In the genomic region with DNA sequence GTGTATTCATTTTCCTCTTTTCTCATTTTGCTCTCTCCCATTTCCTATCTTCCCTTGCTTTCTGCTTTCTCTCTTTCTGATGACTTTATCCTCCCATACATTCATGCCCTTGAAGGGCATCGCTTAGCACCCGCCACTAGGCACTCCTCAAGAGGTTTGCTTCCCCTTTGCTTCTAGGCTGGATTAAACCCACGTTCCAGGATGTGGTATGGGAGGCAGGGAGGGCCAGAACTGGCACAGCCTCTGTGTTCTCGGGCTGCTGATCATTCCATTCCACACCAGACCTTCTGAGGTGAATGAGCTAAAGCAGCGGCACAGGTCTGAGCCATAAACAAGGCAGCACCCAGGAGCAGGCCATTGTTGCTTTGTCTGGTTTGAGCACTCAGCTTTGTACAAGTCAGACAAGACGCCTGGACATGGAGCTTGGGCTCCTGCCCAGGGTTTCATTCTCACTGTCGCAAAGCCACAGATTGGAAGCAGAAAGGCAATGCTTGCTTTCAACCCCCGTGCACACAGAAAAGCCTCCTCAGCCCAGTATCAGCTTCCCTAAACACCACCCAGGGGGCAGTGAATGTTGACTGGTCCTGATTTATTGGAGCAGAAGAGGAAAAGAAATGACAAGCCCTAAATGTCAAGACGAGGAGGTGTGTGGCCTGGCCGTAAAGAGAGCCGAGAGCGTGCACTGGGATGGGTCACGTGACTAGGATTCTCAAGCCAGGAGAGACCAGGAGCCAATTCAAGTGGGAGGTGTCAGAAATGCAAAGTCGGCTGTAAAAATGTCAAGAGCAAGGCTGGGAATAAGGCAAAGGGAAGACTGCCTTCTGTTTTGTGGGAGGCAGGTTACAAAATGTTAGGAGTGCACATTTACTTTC, we compare ENCODE assay signal across 8 cellular contexts.
DNase-seq lines count a peak whose midpoint lies in the region; TF ChIP-seq lines count a peak whose summit lies in the region.

No MANE protein-coding gene starts in this region.

- peak overlapping the region in 1 of 2 donors; percentile 19 for H3K4me3 ChIP-seq in vagina

- H3K36me3 Mint-ChIP-seq in nephron (ENCODE audit: low read depth), result no peaks in the 10 kb centered on the region
- no peaks in the 10 kb centered on the region for H3K36me3 Mint-ChIP-seq in activated T-helper 1 cell treated with anti-CD3 and anti-CD28 coated beads, Interleukin-12 subunit alpha, Interleukin-12 subunit beta, Interleukin-2, Interleukin-4 antibody, amounts not matched to agents 30 ng/mL and 10 ng/mL and 1 ng/mL, durations not matched to agents 14 hours and 24 hours and 36 hours (ENCODE audit: low read depth)

- peak; percentile 37 for DNase-seq in NCI-H1092 treated with DMSO at 0.1 percent for 48 hours (lab: John Stamatoyannopoulos, UW)
- DNase-seq in NCI-H1092 (lab: John Stamatoyannopoulos, UW), result no peak
- peak; percentile 28 for DNase-seq in fibroblast of gingiva (ENCODE audit: low read depth)
- DNase-seq in vagina (ENCODE audit: extremely low spot score in 2 of 2), result no peak
- DNase-seq in activated T-helper 1 cell treated with anti-CD3 and anti-CD28 coated beads, Interleukin-12 subunit alpha, Interleukin-12 subunit beta, Interleukin-2, Interleukin-4 antibody, amounts not matched to agents 30 ng/mL and 10 ng/mL and 1 ng/mL, durations not matched to agents 14 hours and 24 hours and 36 hours (ENCODE audit: low spot score), result no peak
- DNase-seq in hepatic stellate cell (ENCODE audit: low spot score), result no peak
- no peak for DNase-seq in NCI-H1048 (lab: John Stamatoyannopoulos, UW)

- TF ChIP-seq POLR2A in vagina (IDR thresholded peaks at IDR 0.05), result no peak

- H3K4me3 Mint-ChIP-seq in nephron, result peak overlapping the region; percentile 42 to 70 (median 63)
- no peak overlapping the region for H3K4me3 Mint-ChIP-seq in activated T-helper 1 cell treated with anti-CD3 and anti-CD28 coated beads, Interleukin-12 subunit alpha, Interleukin-12 subunit beta, Interleukin-2, Interleukin-4 antibody, amounts not matched to agents 30 ng/mL and 10 ng/mL and 1 ng/mL, durations not matched to agents 14 hours and 24 hours and 36 hours

- H3K4me1 ChIP-seq in vagina, result peaks cover 23% of the 10 kb centered on the region

- peak overlapping the region; percentile 43 for H3K27ac ChIP-seq in vagina

- H3K27me3 Mint-ChIP-seq in nephron (ENCODE audit: low read depth), result peaks cover 9% of the 10 kb centered on the region
- no peaks in the 10 kb centered on the region for H3K27me3 Mint-ChIP-seq in activated T-helper 1 cell treated with anti-CD3 and anti-CD28 coated beads, Interleukin-12 subunit alpha, Interleukin-12 subunit beta, Interleukin-2, Interleukin-4 antibody, amounts not matched to agents 30 ng/mL and 10 ng/mL and 1 ng/mL, durations not matched to agents 14 hours and 24 hours and 36 hours (ENCODE audit: insufficient read depth)

- H3K4me1 Mint-ChIP-seq in nephron, result peaks cover 61% of the 10 kb centered on the region
- H3K4me1 Mint-ChIP-seq in activated T-helper 1 cell treated with anti-CD3 and anti-CD28 coated beads, Interleukin-12 subunit alpha, Interleukin-12 subunit beta, Interleukin-2, Interleukin-4 antibody, amounts not matched to agents 30 ng/mL and 10 ng/mL and 1 ng/mL, durations not matched to agents 14 hours and 24 hours and 36 hours (ENCODE audit: low read depth), result no peaks in the 10 kb centered on the region

- H3K36me3 ChIP-seq in vagina, result no peaks in the 10 kb centered on the region

- H3K27ac Mint-ChIP-seq in nephron, result peak overlapping the region; percentile 73 to 94 (median 85)
- no peak overlapping the region for H3K27ac Mint-ChIP-seq in activated T-helper 1 cell treated with anti-CD3 and anti-CD28 coated beads, Interleukin-12 subunit alpha, Interleukin-12 subunit beta, Interleukin-2, Interleukin-4 antibody, amounts not matched to agents 30 ng/mL and 10 ng/mL and 1 ng/mL, durations not matched to agents 14 hours and 24 hours and 36 hours

- intact Hi-C loops in vagina (cut with DNase I), result loop anchor here (10.0 kb wide), 1 partner anchor 59 kb away; no protein-coding TSS in a partner anchor
- intact Hi-C loops in activated T-helper 1 cell treated with anti-CD3 and anti-CD28 coated beads, Interleukin-12 subunit alpha, Interleukin-12 subunit beta, Interleukin-2, Interleukin-4 antibody, amounts not matched to agents 30 ng/mL and 10 ng/mL and 1 ng/mL, durations not matched to agents 14 hours and 24 hours and 36 hours (cut with micrococcal nuclease), result no loop called here

- H3K9me3 Mint-ChIP-seq in nephron, result no peaks in the 10 kb centered on the region
- H3K9me3 Mint-ChIP-seq in activated T-helper 1 cell treated with anti-CD3 and anti-CD28 coated beads, Interleukin-12 subunit alpha, Interleukin-12 subunit beta, Interleukin-2, Interleukin-4 antibody, amounts not matched to agents 30 ng/mL and 10 ng/mL and 1 ng/mL, durations not matched to agents 14 hours and 24 hours and 36 hours, result no peaks in the 10 kb centered on the region

- no peak for TF ChIP-seq CTCF in nephron (IDR thresholded peaks at IDR 0.05; ENCODE audit: unreplicated experiment in 3 of 3)
- no peak for TF ChIP-seq CTCF in vagina (IDR thresholded peaks at IDR 0.05)

- H3K27me3 ChIP-seq in vagina, result no peaks in the 10 kb centered on the region

- no peaks in the 10 kb centered on the region for H3K9me3 ChIP-seq in vagina

Comparison
In these comparisons a context has a peak if more than half of its experiments do, and no peak if none do; other contexts are left out.
1. DNase-seq: peak in NCI-H1092 treated with DMSO at 0.1 percent for 48 hours (single experiment) and fibroblast of gingiva (single experiment); none in NCI-H1092 (single experiment), vagina (0 of 2), activated T-helper 1 cell treated with anti-CD3 and anti-CD28 coated beads, Interleukin-12 subunit alpha, Interleukin-12 subunit beta, Interleukin-2, Interleukin-4 antibody, amounts not matched to agents 30 ng/mL and 10 ng/mL and 1 ng/mL, durations not matched to agents 14 hours and 24 hours and 36 hours (single experiment), hepatic stellate cell (single experiment) and NCI-H1048 (single experiment).